Comparison of ENCODE assay signal across 1 cellular context in the genomic region with DNA sequence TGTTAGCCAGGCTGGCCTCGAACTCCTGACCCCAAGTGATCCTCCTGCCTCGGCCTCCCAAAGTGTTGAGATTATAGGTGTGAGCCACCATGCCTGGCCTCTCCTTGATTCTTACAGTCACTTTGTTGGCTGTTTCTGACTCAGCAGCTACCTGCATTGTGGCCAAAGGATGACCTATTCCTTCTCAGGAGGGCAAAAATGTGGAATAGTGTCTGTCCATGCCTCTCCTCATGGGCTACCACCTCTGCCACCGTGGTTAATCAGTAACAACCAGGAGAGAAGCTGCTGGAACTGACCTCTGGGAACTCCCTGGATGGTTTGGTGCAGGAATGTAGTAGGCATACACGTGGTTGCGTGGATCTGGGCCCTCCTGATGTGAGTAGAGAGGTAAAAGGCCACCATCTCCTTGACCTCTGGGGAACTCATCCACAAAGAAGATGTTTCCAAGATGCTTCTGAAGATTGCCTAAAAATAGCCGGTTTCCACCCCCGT.
TF ChIP-seq lines count a peak whose summit lies in the region.

No MANE protein-coding gene starts in this region.

TF ChIP-seq in HepG2, 621 proteins besides CTCF, POLR2A, EP300 and RAD21 (continued from another document and continues in another):
- TF ChIP-seq, protein P1, sequence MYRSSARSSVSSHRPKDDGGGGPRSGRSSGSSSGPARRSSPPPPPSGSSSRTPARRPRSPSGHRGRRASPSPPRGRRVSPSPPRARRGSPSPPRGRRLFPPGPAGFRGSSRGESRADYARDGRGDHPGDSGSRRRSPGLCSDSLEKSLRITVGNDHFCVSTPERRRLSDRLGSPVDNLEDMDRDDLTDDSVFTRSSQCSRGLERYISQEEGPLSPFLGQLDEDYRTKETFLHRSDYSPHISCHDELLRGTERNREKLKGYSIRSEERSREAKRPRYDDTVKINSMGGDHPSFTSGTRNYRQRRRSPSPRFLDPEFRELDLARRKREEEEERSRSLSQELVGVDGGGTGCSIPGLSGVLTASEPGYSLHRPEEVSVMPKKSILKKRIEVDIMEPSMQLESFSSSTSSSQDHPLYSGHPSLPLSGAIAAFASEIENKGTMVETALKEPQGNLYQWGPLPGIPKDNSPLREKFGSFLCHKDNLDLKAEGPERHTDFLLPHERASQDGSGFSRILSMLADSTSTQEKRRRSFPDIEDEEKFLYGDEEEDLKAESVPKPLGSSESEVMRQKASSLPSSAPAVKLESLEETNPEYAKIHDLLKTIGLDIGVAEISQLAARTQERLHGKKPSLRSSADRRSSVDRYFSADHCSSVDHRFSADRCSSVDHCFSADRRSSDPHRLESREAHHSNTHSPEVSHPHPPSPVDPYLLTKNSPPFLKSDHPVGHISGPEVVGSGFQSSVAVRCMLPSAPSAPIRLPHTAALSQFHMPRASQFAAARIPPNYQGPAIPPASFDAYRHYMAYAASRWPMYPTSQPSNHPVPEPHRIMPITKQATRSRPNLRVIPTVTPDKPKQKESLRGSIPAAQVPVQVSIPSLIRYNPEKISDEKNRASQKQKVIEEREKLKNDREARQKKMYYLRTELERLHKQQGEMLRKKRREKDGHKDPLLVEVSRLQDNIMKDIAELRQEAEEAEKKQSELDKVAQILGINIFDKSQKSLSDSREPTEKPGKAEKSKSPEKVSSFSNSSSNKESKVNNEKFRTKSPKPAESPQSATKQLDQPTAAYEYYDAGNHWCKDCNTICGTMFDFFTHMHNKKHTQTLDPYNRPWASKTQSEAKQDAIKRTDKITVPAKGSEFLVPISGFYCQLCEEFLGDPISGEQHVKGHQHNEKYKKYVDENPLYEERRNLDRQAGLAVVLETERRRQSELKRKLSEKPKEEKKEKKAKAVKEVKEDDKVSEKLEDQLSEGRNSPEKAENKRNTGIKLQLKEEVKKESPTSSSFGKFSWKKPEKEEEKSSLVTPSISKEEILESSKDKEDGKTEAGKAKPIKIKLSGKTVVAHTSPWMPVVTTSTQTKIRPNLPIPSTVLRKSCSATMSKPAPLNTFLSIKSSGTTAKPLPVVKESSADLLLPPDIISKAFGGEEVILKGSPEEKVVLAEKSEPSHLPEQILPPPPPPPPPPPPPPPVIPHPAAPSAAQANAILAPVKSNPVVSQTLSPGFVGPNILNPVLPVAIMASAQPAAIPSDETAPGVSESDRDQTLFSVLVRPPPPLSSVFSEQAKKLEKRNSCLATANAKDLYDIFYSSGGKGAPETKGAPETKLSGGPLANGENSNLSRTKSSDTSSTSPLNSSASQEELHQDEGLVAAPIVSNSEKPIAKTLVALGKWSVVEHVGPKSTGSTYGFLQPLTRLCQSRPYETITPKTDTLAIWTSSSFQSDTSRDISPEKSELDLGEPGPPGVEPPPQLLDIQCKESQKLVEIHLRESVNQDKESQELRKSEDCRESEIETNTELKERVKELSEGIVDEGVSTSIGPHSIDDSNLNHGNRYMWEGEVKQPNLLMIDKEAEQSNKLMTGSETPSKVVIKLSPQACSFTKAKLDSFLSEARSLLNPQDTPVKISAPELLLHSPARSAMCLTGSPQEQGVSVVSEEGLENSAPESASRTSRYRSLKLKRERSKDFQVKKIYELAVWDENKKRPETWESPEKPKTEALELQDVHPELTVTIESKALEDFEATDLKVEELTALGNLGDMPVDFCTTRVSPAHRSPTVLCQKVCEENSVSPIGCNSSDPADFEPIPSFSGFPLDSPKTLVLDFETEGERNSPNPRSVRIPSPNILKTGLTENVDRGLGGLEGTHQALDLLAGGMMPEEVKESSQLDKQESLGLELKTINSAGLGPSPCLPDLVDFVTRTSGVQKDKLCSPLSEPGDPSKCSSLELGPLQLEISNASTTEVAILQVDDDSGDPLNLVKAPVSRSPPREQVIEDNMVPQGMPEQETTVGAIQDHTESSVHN (CRISPR knock-in tag; IDR thresholded peaks at IDR 0.05), result no peak
- TF ChIP-seq PRDM10 (CRISPR knock-in tag; IDR thresholded peaks at IDR 0.05; ENCODE audit: low read depth) (0 out of 2 replicates have a peak, but pooled peaks have one; percentile 22), ARNT2 (CRISPR knock-in tag; IDR thresholded peaks at IDR 0.05; ENCODE audit: low read depth) (peak; percentile 58; the same call in 1 of the 2 replicates), ZNF703 (CRISPR knock-in tag; IDR thresholded peaks at IDR 0.05; ENCODE audit: borderline replicate concordance) (no peak), IKZF5 (CRISPR knock-in tag; IDR thresholded peaks at IDR 0.05) (0 out of 2 replicates have a peak, but pooled peaks have one; percentile 50), SP2 (CRISPR knock-in tag; IDR thresholded peaks at IDR 0.05) (no peak), FUBP1 (CRISPR knock-in tag; IDR thresholded peaks at IDR 0.05; ENCODE audit: borderline replicate concordance) (no peak), SMARCC2 (IDR thresholded peaks at IDR 0.05) (no peak), FOXA1 (IDR thresholded peaks at IDR 0.05) (no peak), FOXA1 (CRISPR knock-in tag; IDR thresholded peaks at IDR 0.05) (no peak), XBP1 (CRISPR knock-in tag; IDR thresholded peaks at IDR 0.05) (no peak), CEBPZ (IDR thresholded peaks at IDR 0.05; ENCODE audit: low read length) (no peak), FOXK2 (IDR thresholded peaks at IDR 0.05) (no peak), ZNF75D (CRISPR knock-in tag; IDR thresholded peaks at IDR 0.05; ENCODE audit: borderline replicate concordance) (no peak), PCBP1 (IDR thresholded peaks at IDR 0.05; ENCODE audit: borderline replicate concordance, low read depth, low read length) (no peak), ZBTB39 (CRISPR knock-in tag; IDR thresholded peaks at IDR 0.05) (no peak), ZNF20 (CRISPR knock-in tag; IDR thresholded peaks at IDR 0.05) (no peak)
- TF ChIP-seq, protein P2, sequence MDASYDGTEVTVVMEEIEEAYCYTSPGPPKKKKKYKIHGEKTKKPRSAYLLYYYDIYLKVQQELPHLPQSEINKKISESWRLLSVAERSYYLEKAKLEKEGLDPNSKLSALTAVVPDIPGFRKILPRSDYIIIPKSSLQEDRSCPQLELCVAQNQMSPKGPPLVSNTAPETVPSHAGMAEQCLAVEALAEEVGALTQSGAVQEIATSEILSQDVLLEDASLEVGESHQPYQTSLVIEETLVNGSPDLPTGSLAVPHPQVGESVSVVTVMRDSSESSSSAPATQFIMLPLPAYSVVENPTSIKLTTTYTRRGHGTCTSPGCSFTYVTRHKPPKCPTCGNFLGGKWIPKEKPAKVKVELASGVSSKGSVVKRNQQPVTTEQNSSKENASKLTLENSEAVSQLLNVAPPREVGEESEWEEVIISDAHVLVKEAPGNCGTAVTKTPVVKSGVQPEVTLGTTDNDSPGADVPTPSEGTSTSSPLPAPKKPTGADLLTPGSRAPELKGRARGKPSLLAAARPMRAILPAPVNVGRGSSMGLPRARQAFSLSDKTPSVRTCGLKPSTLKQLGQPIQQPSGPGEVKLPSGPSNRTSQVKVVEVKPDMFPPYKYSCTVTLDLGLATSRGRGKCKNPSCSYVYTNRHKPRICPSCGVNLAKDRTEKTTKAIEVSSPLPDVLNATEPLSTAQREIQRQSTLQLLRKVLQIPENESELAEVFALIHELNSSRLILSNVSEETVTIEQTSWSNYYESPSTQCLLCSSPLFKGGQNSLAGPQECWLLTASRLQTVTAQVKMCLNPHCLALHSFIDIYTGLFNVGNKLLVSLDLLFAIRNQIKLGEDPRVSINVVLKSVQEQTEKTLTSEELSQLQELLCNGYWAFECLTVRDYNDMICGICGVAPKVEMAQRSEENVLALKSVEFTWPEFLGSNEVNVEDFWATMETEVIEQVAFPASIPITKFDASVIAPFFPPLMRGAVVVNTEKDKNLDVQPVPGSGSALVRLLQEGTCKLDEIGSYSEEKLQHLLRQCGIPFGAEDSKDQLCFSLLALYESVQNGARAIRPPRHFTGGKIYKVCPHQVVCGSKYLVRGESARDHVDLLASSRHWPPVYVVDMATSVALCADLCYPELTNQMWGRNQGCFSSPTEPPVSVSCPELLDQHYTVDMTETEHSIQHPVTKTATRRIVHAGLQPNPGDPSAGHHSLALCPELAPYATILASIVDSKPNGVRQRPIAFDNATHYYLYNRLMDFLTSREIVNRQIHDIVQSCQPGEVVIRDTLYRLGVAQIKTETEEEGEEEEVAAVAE (CRISPR knock-in tag; IDR thresholded peaks at IDR 0.05; ENCODE audit: borderline replicate concordance), result peak; percentile 61; the same call in 1 of the 2 replicates
